Comparison of ENCODE assay signal across 31 cellular contexts in the genomic region with DNA sequence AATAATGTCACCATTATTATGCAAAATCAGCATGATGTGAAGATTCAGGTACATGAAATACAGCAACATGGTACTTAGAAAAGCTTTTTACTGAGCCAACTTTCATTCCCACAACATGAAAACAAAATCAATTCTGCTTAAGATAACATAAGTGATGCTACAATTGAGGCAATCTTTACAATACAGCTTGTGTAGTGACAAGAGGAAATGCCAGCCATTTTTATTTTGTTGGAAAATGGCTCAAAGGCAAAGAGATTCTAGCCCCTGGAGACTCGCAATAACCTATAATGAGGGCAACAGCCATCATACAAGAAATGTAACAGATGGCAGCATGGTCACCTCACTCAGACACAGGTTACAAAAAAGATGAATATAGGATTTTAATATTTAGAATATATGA.
"Had no signal": no experiment of that assay in that cellular context is flagged by ENCODE, and none has a peak within 500 bp of the region (broad histone marks: within the 10 kb centered on the region; RNA-seq: fewer than 3 reads in every experiment).

No MANE protein-coding gene starts in this region.

- H3K9me3 ChIP-seq: adrenal gland, body of pancreas, breast epithelium had no signal

- ATAC-seq: activated CD8-positive, alpha-beta memory T cell treated with anti-CD3 and anti-CD28 coated beads, Interleukin-2, amount 10 ng/mL, durations not matched to agents 7 days and 5 days; activated CD8-positive, alpha-beta T cell treated with anti-CD3 and anti-CD28 coated beads, Interleukin-2, amount 10 ng/mL, durations not matched to agents 7 days and 5 days; activated naive CD4-positive, alpha-beta T cell treated with anti-CD3 and anti-CD28 coated beads, Interleukin-2, amount 50 U/mL, for 72 hours; activated T-cell treated with anti-CD3 and anti-CD28 coated beads, Interleukin-2, amount 50 U/mL, for 4 hours; activated T-cell treated with anti-CD3 and anti-CD28 coated beads, Interleukin-2, amount 50 U/mL, for 72 hours; activated T-helper 17 cell treated with anti-CD3 and anti-CD28 coated beads, Interleukin-2, amount 50 U/mL, for 72 hours; body of pancreas had no signal

- H3K36me3 ChIP-seq: adrenal gland, brain microvascular endothelial cell, breast epithelium had no signal

- DNase-seq: activated B cell treated with CpG ODN at 0.5 μM for 24 hours; activated CD4-positive, alpha-beta memory T cell treated with anti-CD3 and anti-CD28 coated beads, Interleukin-2, amount 10 ng/mL, durations not matched to agents 7 days and 5 days; activated CD4-positive, alpha-beta T cell treated with anti-CD3 and anti-CD28 coated beads for 4 hours; activated CD4-positive, alpha-beta T cell treated with anti-CD3 and anti-CD28 coated beads, Interleukin-2, amount 10 ng/mL, durations not matched to agents 24 days and 14 days; activated CD4-positive, alpha-beta T cell treated with anti-CD3 and anti-CD28 coated beads, Interleukin-2, amount 50 U/mL, for 1 hour; activated CD4-positive, alpha-beta T cell treated with anti-CD3 and anti-CD28 coated beads, Interleukin-2, amount 50 U/mL, for 48 hours; activated CD4-positive, CD25-positive, alpha-beta regulatory T cell treated with anti-CD3 and anti-CD28 coated beads, Interleukin-2, amount 50 U/mL, for 72 hours; activated CD8-positive, alpha-beta memory T cell treated with anti-CD3 and anti-CD28 coated beads for 24 hours; activated CD8-positive, alpha-beta memory T cell treated with anti-CD3 and anti-CD28 coated beads, Interleukin-2, amount 10 ng/mL, durations not matched to agents 7 days and 5 days; activated CD8-positive, alpha-beta memory T cell treated with anti-CD3 and anti-CD28 coated beads, Interleukin-2, amount 50 U/mL, for 48 hours; activated CD8-positive, alpha-beta T cell treated with anti-CD3 and anti-CD28 coated beads, Interleukin-2, amount 10 ng/mL, durations not matched to agents 7 days and 5 days; activated effector memory CD4-positive, alpha-beta T cell treated with anti-CD3 and anti-CD28 coated beads, Interleukin-2, amount 50 U/mL, for 16 hours; activated gamma-delta T cell treated with Interleukin-2 at 50 U/mL for 16 hours; activated naive CD4-positive, alpha-beta T cell; activated naive CD4-positive, alpha-beta T cell treated with anti-CD3 and anti-CD28 coated beads for 36 hours; activated naive CD4-positive, alpha-beta T cell treated with anti-CD3 and anti-CD28 coated beads, Interleukin-2, amount 50 U/mL, for 16 hours; activated naive CD8-positive, alpha-beta T cell treated with anti-CD3 and anti-CD28 coated beads for 36 hours; activated T-cell treated with anti-CD3 and anti-CD28 coated beads, Interleukin-2, amount 50 U/mL, for 4 hours; activated T-cell treated with anti-CD3 and anti-CD28 coated beads, Interleukin-2, amount 50 U/mL, for 72 hours; adrenal gland; amniotic stem cell; aorta; body of pancreas; brain microvascular endothelial cell; central memory CD4-positive, alpha-beta T cell; T-helper 2 cell; T-helper 9 cell had no signal

- H3K4me3 ChIP-seq: adrenal gland, body of pancreas, breast epithelium had no signal

- H3K27me3 ChIP-seq: adrenal gland, body of pancreas, brain microvascular endothelial cell, breast epithelium had no signal

- H3K27ac ChIP-seq: adrenal gland, body of pancreas, brain microvascular endothelial cell, breast epithelium, VCaP had no signal
